8 cellular contexts compared by ENCODE assay signal in genomic region chr20:53738945-53739798, GRCh38.
DNase-seq lines count a peak whose midpoint lies in the region; ATAC-seq and TF ChIP-seq lines count a peak whose summit lies in the region.

No MANE protein-coding gene starts in this region.

- no peaks in the 10 kb centered on the region for H3K79me2 ChIP-seq in GM23248 (ENCODE audit: insufficient read depth)

- peak overlapping the region; percentile 38 for H3K4me3 ChIP-seq in BE2C (ENCODE audit: low read depth, low read length)
- H3K4me3 ChIP-seq in GM23248 = peak overlapping the region; percentile 66
- H3K4me3 ChIP-seq in lower lobe of right lung = peak overlapping the region; percentile 17

- ATAC-seq in T-helper 17 cell = no peak
- ATAC-seq in lower lobe of right lung = no peak
- ATAC-seq in GM19035 (IDR thresholded peaks at IDR 0.05; ENCODE audit: unreplicated experiment) = no peak

- no peaks in the 10 kb centered on the region for H3K36me3 ChIP-seq in BE2C
- no peaks in the 10 kb centered on the region for H3K36me3 ChIP-seq in GM23248 (ENCODE audit: low read depth)
- no peaks in the 10 kb centered on the region for H3K36me3 ChIP-seq in lower lobe of right lung

- H3K9ac ChIP-seq in GM23248 = peak overlapping the region; percentile 87

- peak overlapping the region; percentile 97 for H3K27ac Mint-ChIP-seq in T-helper 17 cell

- H3F3A ChIP-seq in GM23248 (ENCODE audit: insufficient read depth) = peaks cover 71% of the 10 kb centered on the region

- no peak for DNase-seq in BE2C
- peak; percentile 84 for DNase-seq in GM23248
- DNase-seq in T-helper 17 cell = no peak
- DNase-seq in lower lobe of right lung = no peak
- no peak for DNase-seq in SKM-1 treated with dmso at 0.1 percent for 144 hours (lab: John Stamatoyannopoulos, UW; ENCODE audit: unreplicated experiment)
- DNase-seq in NK-92 treated with Interleukin-12 subunit alpha and Interleukin-12 subunit beta, amount 100 ng/mL, for 24 hours (lab: John Stamatoyannopoulos, UW) = no peak
- no peak for DNase-seq in NCI-H2029 treated with DMSO at 0.1 percent for 48 hours (lab: John Stamatoyannopoulos, UW)

- peaks cover 37% of the 10 kb centered on the region for H3K4me1 Mint-ChIP-seq in T-helper 17 cell

- H3K9me3 ChIP-seq in BE2C (no peaks in the 10 kb centered on the region), GM23248 (ENCODE audit: low read depth) (no peaks in the 10 kb centered on the region), T-helper 17 cell (ENCODE audit: control insufficient read depth, low read length, poor library complexity, severe bottlenecking) (no peaks in the 10 kb centered on the region), lower lobe of right lung (no peaks in the 10 kb centered on the region)

- no peaks in the 10 kb centered on the region for H4K20me1 ChIP-seq in GM23248 (ENCODE audit: insufficient read depth)

- H3K4me3 Mint-ChIP-seq in T-helper 17 cell = peak overlapping the region; percentile 92

- no peaks in the 10 kb centered on the region for H3K9me2 ChIP-seq in GM23248 (ENCODE audit: insufficient read depth)

- WGBS in GM23248 (ENCODE audit: low coverage in 1 of 2, low lambda C conversion rate in 2 of 2, missing lambda C conversion rate in 2 of 2), 2 experiments = 18 to 24% methylated on average over 11 of the region's 11 CpGs

- in situ Hi-C loops in GM23248 (cut with MboI) = no loop called here

- peak overlapping the region; percentile 93 for H3K4me2 ChIP-seq in GM23248 (ENCODE audit: unreplicated experiment)

- H3K4me1 ChIP-seq in BE2C = peaks cover 46% of the 10 kb centered on the region
- peaks cover 69% of the 10 kb centered on the region for H3K4me1 ChIP-seq in GM23248 (ENCODE audit: insufficient read depth)
- peaks cover 42% of the 10 kb centered on the region for H3K4me1 ChIP-seq in lower lobe of right lung

- H3K27ac ChIP-seq in GM23248 (peak overlapping the region; percentile 95), lower lobe of right lung (peak overlapping the region; percentile 64)

- H3K36me3 Mint-ChIP-seq in T-helper 17 cell (ENCODE audit: low read depth) = no peaks in the 10 kb centered on the region

- intact Hi-C loops in lower lobe of right lung (cut with DNase I) = no loop called here

- TF ChIP-seq CTCF in BE2C (IDR thresholded peaks at IDR 0.05; ENCODE audit: low read depth, low read length) (no peak), lower lobe of right lung (IDR thresholded peaks at IDR 0.05) (no peak)

- H3K27me3 ChIP-seq in BE2C (no peaks in the 10 kb centered on the region), GM23248 (replicated peaks; ENCODE audit: insufficient read depth) (no peaks in the 10 kb centered on the region), lower lobe of right lung (ENCODE audit: low read depth) (no peaks in the 10 kb centered on the region)

- no peaks in the 10 kb centered on the region for H3K27me3 Mint-ChIP-seq in T-helper 17 cell

- H2AFZ ChIP-seq in GM23248 = peak overlapping the region; percentile 88
